In the genomic region with DNA sequence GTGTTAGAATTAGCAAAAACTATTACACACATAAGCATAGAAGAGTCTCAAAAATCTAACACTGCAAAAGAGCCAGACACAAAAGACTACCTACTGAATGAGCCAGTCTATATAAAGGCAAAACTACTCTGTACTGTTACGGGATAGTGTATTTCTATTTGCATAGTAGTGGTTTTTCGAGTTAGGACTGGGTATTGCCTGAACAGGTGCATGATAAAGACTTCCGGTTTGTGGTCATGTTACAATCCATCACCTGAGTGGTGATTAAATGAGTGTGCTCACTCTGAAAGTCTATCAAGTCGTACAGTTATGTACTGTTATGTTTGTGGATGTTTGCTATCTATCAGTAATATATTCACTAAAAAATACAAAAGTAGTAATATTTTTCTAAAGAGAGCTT, we compare ENCODE assay signal across 21 cellular contexts.
"Had no signal": no experiment of that assay in that cellular context is flagged by ENCODE, and none has a peak within 500 bp of the region (broad histone marks: within the 10 kb centered on the region; RNA-seq: fewer than 3 reads in every experiment).

No MANE protein-coding gene starts in this region.

- H3K4me3 Mint-ChIP-seq: activated CD4-positive, alpha-beta memory T cell treated with anti-CD3 and anti-CD28 coated beads, Interleukin-2, amount 10 ng/mL, durations not matched to agents 7 days and 5 days; activated naive CD4-positive, alpha-beta T cell treated with anti-CD3 and anti-CD28 coated beads, Interleukin-2, amount 50 U/mL, for 24 hours; activated T-cell treated with anti-CD3 and anti-CD28 coated beads, Interleukin-2, amount 50 U/mL, for 24 hours; neural crest cell; WTC11 had no signal

- H3K36me3 ChIP-seq: adrenal gland, esophagus muscularis mucosa, left lung, prostate gland, tibial nerve, uterus had no signal

- H3K36me3 Mint-ChIP-seq: activated naive CD4-positive, alpha-beta T cell treated with anti-CD3 and anti-CD28 coated beads, Interleukin-2, amount 50 U/mL, for 24 hours; WTC11 had no signal

- H3K27me3 ChIP-seq: adrenal gland, esophagus muscularis mucosa, left lung, tibial nerve, uterus had no signal

- H3K4me3 ChIP-seq: adrenal gland, esophagus muscularis mucosa, left lung, prostate gland, tibial nerve, uterus had no signal

- H3K4me1 Mint-ChIP-seq: activated CD4-positive, alpha-beta memory T cell treated with anti-CD3 and anti-CD28 coated beads, Interleukin-2, amount 10 ng/mL, durations not matched to agents 7 days and 5 days; activated naive CD4-positive, alpha-beta T cell treated with anti-CD3 and anti-CD28 coated beads, Interleukin-2, amount 50 U/mL, for 24 hours; neural crest cell had no signal

- FAIRE-seq: keratinocyte had no signal

- DNase-seq: activated CD4-positive, alpha-beta memory T cell treated with anti-CD3 and anti-CD28 coated beads, Interleukin-2, amount 10 ng/mL, durations not matched to agents 7 days and 5 days; activated CD4-positive, alpha-beta T cell treated with anti-CD3 and anti-CD28 coated beads for 4 hours; activated effector memory CD4-positive, alpha-beta T cell treated with Interleukin-2 at 50 U/mL for 16 hours; activated T-cell treated with anti-CD3 and anti-CD28 coated beads, Interleukin-2, amount 50 U/mL, for 24 hours; adrenal gland; hippocampal formation; left lung; mammary epithelial cell; right cardiac atrium; small intestine; stimulated activated CD4-positive, alpha-beta T cell treated with anti-CD3 and anti-CD28 coated beads, Interleukin-4, amount 100 ng/mL, for 24 hours; stimulated activated naive CD4-positive, alpha-beta T cell; substantia nigra; uterus had no signal

- ATAC-seq: left lung, right cardiac atrium, WTC11 had no signal

- H3K27me3 Mint-ChIP-seq: activated CD4-positive, alpha-beta memory T cell treated with anti-CD3 and anti-CD28 coated beads, Interleukin-2, amount 10 ng/mL, durations not matched to agents 7 days and 5 days; activated naive CD4-positive, alpha-beta T cell treated with anti-CD3 and anti-CD28 coated beads, Interleukin-2, amount 50 U/mL, for 24 hours; activated T-cell treated with anti-CD3 and anti-CD28 coated beads, Interleukin-2, amount 50 U/mL, for 24 hours had no signal

- H3K27ac Mint-ChIP-seq: activated CD4-positive, alpha-beta memory T cell treated with anti-CD3 and anti-CD28 coated beads, Interleukin-2, amount 10 ng/mL, durations not matched to agents 7 days and 5 days; activated naive CD4-positive, alpha-beta T cell treated with anti-CD3 and anti-CD28 coated beads, Interleukin-2, amount 50 U/mL, for 24 hours; activated T-cell treated with anti-CD3 and anti-CD28 coated beads, Interleukin-2, amount 50 U/mL, for 24 hours; WTC11 had no signal
